30 cellular contexts compared by ENCODE assay signal in the genomic region with DNA sequence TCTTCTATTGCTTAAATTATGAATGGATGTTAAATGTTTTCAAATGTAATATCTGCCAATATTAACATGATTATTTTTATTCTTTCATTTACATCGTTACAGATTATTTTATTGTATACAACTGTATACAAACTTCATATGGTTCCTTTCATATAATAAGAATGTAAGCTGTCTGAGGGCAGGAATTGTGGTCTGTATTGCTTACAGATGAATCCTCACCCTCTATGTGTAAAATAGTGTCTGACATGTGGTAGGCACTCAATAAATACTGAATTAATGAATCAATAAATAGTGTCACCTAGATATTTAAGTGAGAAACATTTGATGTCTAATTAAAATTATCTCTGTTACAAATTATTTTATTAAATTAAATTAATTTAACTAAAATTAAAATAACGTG. TPM values are rescaled to one million over a fixed set of nuclear protein-coding genes. Genes with fewer than 3 reads are reported as not detected.
"Had no signal": no experiment of that assay in that cellular context is flagged by ENCODE, and none has a peak within 500 bp of the region (broad histone marks: within the 10 kb centered on the region; RNA-seq: fewer than 3 reads in every experiment).

No MANE protein-coding gene starts in this region.

- FAIRE-seq: colon, endometrium, kidney had no signal

- H3K36me3 ChIP-seq: esophagus squamous epithelium, gastroesophageal sphincter, heart left ventricle, lower lobe of right lung had no signal

- H3K4me2 ChIP-seq: hepatocyte had no signal

- H3K27me3 ChIP-seq: esophagus squamous epithelium, gastroesophageal sphincter, heart left ventricle, hepatocyte had no signal

- DNase-seq: effector CD8-positive, alpha-beta T cell; effector memory CD8-positive, alpha-beta T cell; endodermal cell; erythroblast; esophagus squamous epithelium; foreskin fibroblast; foreskin melanocyte; heart left ventricle; hypothalamus; immature natural killer cell; islet precursor cell; kidney; kidney glomerular epithelial cell; left colon; left ventricle myocardium superior; lower lobe of right lung; mesenchymal stem cell; mucosa of descending colon had no signal

- ATAC-seq: effector memory CD8-positive, alpha-beta T cell; esophagus mucosa; gastroesophageal sphincter; heart left ventricle; left colon; left lobe of liver; left ventricle myocardium superior; lower lobe of right lung; mucosa of descending colon had no signal

- H2AFZ ChIP-seq: hepatocyte had no signal

- H3K27ac ChIP-seq: epithelial cell of prostate, hepatocyte had no signal

- H3K4me3 ChIP-seq: coronary artery, esophagus squamous epithelium, gastroesophageal sphincter, heart left ventricle, hepatocyte, lower lobe of right lung, mucosa of descending colon had no signal

- H3K9me3 ChIP-seq: esophagus squamous epithelium, gastroesophageal sphincter, heart left ventricle, lower lobe of right lung had no signal

- H3K79me2 ChIP-seq: hepatocyte had no signal

RNA-seq across cellular contexts. Expression of a gene that starts 7.8 kb away (rescaled TPM):
- total RNA-seq: endodermal cell, hepatocyte, mesothelial cell of epicardium, myocyte had no signal
- polyA plus RNA-seq: hepatocyte, immature natural killer cell had no signal

RNA-seq across cellular contexts. Expression of a gene that starts 41.8 kb away (rescaled TPM):
- total RNA-seq: dermis microvascular lymphatic vessel endothelial cell, hepatocyte, lung microvascular endothelial cell, mesothelial cell of epicardium, myocyte had no signal
- polyA plus RNA-seq: hepatocyte, immature natural killer cell had no signal

RNA-seq across cellular contexts. Expression of a gene that starts 51.1 kb away (rescaled TPM):
- total RNA-seq: dermis microvascular lymphatic vessel endothelial cell, endodermal cell, lung microvascular endothelial cell, mesothelial cell of epicardium had no signal
